27 cellular contexts compared by ENCODE assay signal in genomic region chr1:65245290-65245689, GRCh38.
"Had no signal": no experiment of that assay in that cellular context is flagged by ENCODE, and none has a peak within 500 bp of the region (broad histone marks: within the 10 kb centered on the region; RNA-seq: fewer than 3 reads in every experiment).

No MANE protein-coding gene starts in this region.

- H3K4me3 ChIP-seq: stomach, suprapubic skin, testis, thoracic aorta, thyroid gland, tibial artery, tibial nerve, transverse colon, upper lobe of left lung, upper lobe of right lung, uterus, vagina had no signal

- H3K4me1 ChIP-seq: testis, transverse colon, uterus had no signal

- H3K27me3 ChIP-seq: stomach, suprapubic skin, testis, thyroid gland, tibial artery, tibial nerve, transverse colon, upper lobe of left lung, upper lobe of right lung, uterus, vagina had no signal

- H3K36me3 ChIP-seq: stomach, suprapubic skin, thoracic aorta, thyroid gland, tibial artery, tibial nerve, transverse colon, upper lobe of left lung, upper lobe of right lung, uterus, vagina had no signal

- H3K27ac ChIP-seq: stomach, suprapubic skin, testis, thoracic aorta, thyroid gland, tibial artery, tibial nerve, transverse colon, upper lobe of left lung, upper lobe of right lung, uterus, vagina had no signal

- DNase-seq: stimulated activated CD4-positive, alpha-beta T cell treated with anti-CD3 and anti-CD28 coated beads, Interleukin-2, amount 100 ng/mL, for 48 hours; stimulated activated CD4-positive, alpha-beta T cell treated with anti-CD3 and anti-CD28 coated beads, Interleukin-4, amount 100 ng/mL, for 1 hour; stimulated activated CD4-positive, alpha-beta T cell treated with anti-CD3 and anti-CD28 coated beads, Interleukin-4, amount 100 ng/mL, for 24 hours; stimulated activated CD4-positive, alpha-beta T cell treated with anti-CD3 and anti-CD28 coated beads, Interleukin-4, amount 100 ng/mL, for 4 hours; stimulated activated CD8-positive, alpha-beta memory T cell treated with anti-CD3 and anti-CD28 coated beads, Interleukin-4, amount 100 ng/mL, for 48 hours; stimulated activated naive B cell treated with anti-CD40 and anti-IgM and Interleukin-4, amounts not matched to agents 10 μg/mL and 1 μg/mL and 100 μg/mL, for 72 hours; stimulated activated naive CD4-positive, alpha-beta T cell; stimulated activated naive CD4-positive, alpha-beta T cell treated with Interleukin-2 at 50 U/mL for 16 hours; stimulated activated naive CD8-positive, alpha-beta T cell treated with anti-CD3 and anti-CD28 coated beads, Interleukin-15, amount 100 ng/mL, for 72 hours; stimulated activated naive CD8-positive, alpha-beta T cell treated with anti-CD3 and anti-CD28 coated beads, Interleukin-15, Interleukin-2, amounts not matched to agents 100 U/mL and 50 U/mL, for 24 hours; stomach; substantia nigra; testis; thyroid gland; tibial artery; transverse colon; trophoblast cell; upper lobe of left lung; upper lobe of right lung; uterus had no signal

- H3K9me3 ChIP-seq: stomach, suprapubic skin, testis, thoracic aorta, thyroid gland, tibial artery, tibial nerve, transverse colon, upper lobe of left lung, upper lobe of right lung, uterus, vagina had no signal

- ATAC-seq: stimulated activated effector memory CD8-positive, alpha-beta T cell treated with anti-CD3 and anti-CD28 coated beads, Interleukin-12 subunit alpha, Interleukin-12 subunit beta, amount 100 ng/mL, for 72 hours; stimulated activated memory B cell treated with anti-CD40 and anti-IgM and Interleukin-4, amounts not matched to agents 10 μg/mL and 1 μg/mL and 100 μg/mL, for 72 hours; stimulated activated naive B cell treated with anti-CD40 and anti-IgM and Interleukin-4, amounts not matched to agents 10 μg/mL and 1 μg/mL and 100 μg/mL, for 72 hours; stimulated activated naive CD8-positive, alpha-beta T cell treated with anti-CD3 and anti-CD28 coated beads, Interleukin-15, amount 100 ng/mL, for 72 hours; stimulated activated naive CD8-positive, alpha-beta T cell treated with anti-CD3 and anti-CD28 coated beads, Interleukin-15, Interleukin-2, amounts not matched to agents 100 U/mL and 50 U/mL, for 24 hours; upper lobe of right lung had no signal

- FAIRE-seq: urothelium cell line had no signal
